16 cellular contexts compared by ENCODE assay signal in the genomic region with DNA sequence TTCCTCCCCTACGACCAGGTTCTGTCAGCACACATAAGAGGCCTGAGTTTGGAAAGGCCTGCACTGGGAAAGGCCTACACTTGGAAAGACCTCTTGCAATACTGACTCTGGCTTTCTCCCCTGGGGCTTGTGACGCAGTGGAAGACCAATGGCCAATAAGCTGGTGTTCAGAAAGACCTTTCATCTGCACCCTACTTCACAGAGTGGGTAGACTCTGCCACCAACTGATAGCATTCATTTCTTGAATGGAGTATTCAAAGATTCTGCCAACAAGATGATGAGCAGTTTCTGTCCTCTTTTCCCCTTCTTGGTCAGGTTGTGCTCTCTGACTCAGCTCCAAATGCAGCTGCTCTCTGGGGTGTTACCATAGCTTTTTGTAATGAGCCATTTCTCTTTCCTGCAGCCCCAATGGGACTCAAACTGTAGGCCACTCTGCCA. TPM values are rescaled to one million over a fixed set of nuclear protein-coding genes. Genes with fewer than 3 reads are reported as not detected.
DNase-seq lines count a peak whose midpoint lies in the region; ATAC-seq, FAIRE-seq and TF ChIP-seq lines count a peak whose summit lies in the region.
"Had no signal": no experiment of that assay in that cellular context is flagged by ENCODE, and none has a peak within 500 bp of the region (broad histone marks: within the 10 kb centered on the region; RNA-seq: fewer than 3 reads in every experiment).

No MANE protein-coding gene starts in this region.

- H3K4me3 Mint-ChIP-seq in activated CD4-positive, alpha-beta memory T cell treated with anti-CD3 and anti-CD28 coated beads for 36 hours = no peak overlapping the region
- H3K4me3 Mint-ChIP-seq: T-helper 1 cell treated with Interleukin-12 subunit alpha and Interleukin-12 subunit beta and Interleukin-4 antibody, amounts not matched to agents 30 μg/mL and 1 μg/mL, for 36 hours; type B pancreatic cell had no signal

- no peak overlapping the region for H3K27ac Mint-ChIP-seq in activated CD4-positive, alpha-beta memory T cell treated with anti-CD3 and anti-CD28 coated beads for 36 hours
- H3K27ac Mint-ChIP-seq: T-helper 1 cell treated with Interleukin-12 subunit alpha and Interleukin-12 subunit beta and Interleukin-4 antibody, amounts not matched to agents 30 μg/mL and 1 μg/mL, for 36 hours; type B pancreatic cell had no signal

- no peaks in the 10 kb centered on the region for H3K27me3 Mint-ChIP-seq in activated CD4-positive, alpha-beta memory T cell treated with anti-CD3 and anti-CD28 coated beads for 36 hours
- H3K27me3 Mint-ChIP-seq: type B pancreatic cell had no signal

- H3K4me1 ChIP-seq in psoas muscle = no peaks in the 10 kb centered on the region
- no peaks in the 10 kb centered on the region for H3K4me1 ChIP-seq in prostate gland (replicated peaks)
- H3K4me1 ChIP-seq: lower lobe of right lung had no signal

- peaks cover 10% of the 10 kb centered on the region for H3K4me1 Mint-ChIP-seq in activated CD4-positive, alpha-beta memory T cell treated with anti-CD3 and anti-CD28 coated beads for 36 hours (ENCODE audit: low read depth)

- peak; percentile 30 for FAIRE-seq in H54 (lab: Jason Lieb, UNC)
- FAIRE-seq: colon had no signal

- no peaks in the 10 kb centered on the region for H3K9me3 ChIP-seq in psoas muscle
- H3K9me3 ChIP-seq in prostate gland = no peaks in the 10 kb centered on the region
- H3K9me3 ChIP-seq: lower lobe of right lung had no signal

- H3K36me3 Mint-ChIP-seq in activated CD4-positive, alpha-beta memory T cell treated with anti-CD3 and anti-CD28 coated beads for 36 hours = no peaks in the 10 kb centered on the region
- H3K36me3 Mint-ChIP-seq: type B pancreatic cell had no signal

- H3K27me3 ChIP-seq in psoas muscle (ENCODE audit: insufficient read depth in 3 of 3, low read length in 2 of 3) (no peaks in the 10 kb centered on the region), prostate gland (replicated peaks; ENCODE audit: insufficient read depth) (no peaks in the 10 kb centered on the region)

- 53 to 59% (median 55%) methylated on average over 2 of the region's 2 CpGs for WGBS in psoas muscle, 3 donors
- 83% methylated on average over 2 of the region's 2 CpGs for whole genome bisulfite sequencing in prostate gland

- TF ChIP-seq POLR2A in H54 (IDR thresholded peaks at IDR 0.05; ENCODE audit: low read depth, low read length) = no peak
- TF ChIP-seq POLR2A in prostate gland (IDR thresholded peaks at IDR 0.05) = no peak

- no peaks in the 10 kb centered on the region for H3K9me3 Mint-ChIP-seq in activated CD4-positive, alpha-beta memory T cell treated with anti-CD3 and anti-CD28 coated beads for 36 hours
- H3K9me3 Mint-ChIP-seq: T-helper 1 cell treated with Interleukin-12 subunit alpha and Interleukin-12 subunit beta and Interleukin-4 antibody, amounts not matched to agents 30 μg/mL and 1 μg/mL, for 36 hours; type B pancreatic cell had no signal

- TF ChIP-seq CTCF in psoas muscle (IDR thresholded peaks at IDR 0.05) (no peak), prostate gland (IDR thresholded peaks at IDR 0.05) (no peak)

- ATAC-seq in psoas muscle (no peak), SK-N-SH treated with all-trans-retinoic acid at 6 μM for 48 hours (no peak)
- ATAC-seq: lower lobe of right lung had no signal

- CTCF ChIA-PET in activated CD4-positive, alpha-beta memory T cell treated with anti-CD3 and anti-CD28 coated beads for 36 hours (lab: Charles Lee) = interaction anchor here (0.6 to 1.6 kb wide), 3 partner anchors 26 to 414 kb away, joined by 3 to 4 read pairs (median 3); no protein-coding TSS in a partner anchor

- POLR2A ChIA-PET in activated CD4-positive, alpha-beta memory T cell treated with anti-CD3 and anti-CD28 coated beads for 36 hours (lab: Charles Lee) = interaction anchor here (0.9 to 1.8 kb wide), 2 partner anchors 48 to 169 kb away, joined by 3 to 4 read pairs; no protein-coding TSS in a partner anchor

- H3K36me3 ChIP-seq in psoas muscle (ENCODE audit: insufficient read depth in 1 of 2, low read depth in 1 of 2) (no peaks in the 10 kb centered on the region), prostate gland (no peaks in the 10 kb centered on the region)
- H3K36me3 ChIP-seq: lower lobe of right lung had no signal

- intact Hi-C loops in activated CD4-positive, alpha-beta memory T cell treated with anti-CD3 and anti-CD28 coated beads for 36 hours (cut with micrococcal nuclease) = loop anchor here (2.0 kb wide), 2 partner anchors 38 to 66 kb away; no protein-coding TSS in a partner anchor
- intact Hi-C loops in psoas muscle (cut with DNase I) = no loop called here
- intact Hi-C loops in prostate gland (cut with DNase I) = no loop called here

- no peak overlapping the region for H3K4me3 ChIP-seq in psoas muscle
- H3K4me3 ChIP-seq in prostate gland = no peak overlapping the region
- H3K4me3 ChIP-seq: lower lobe of right lung had no signal

- H3K27ac ChIP-seq in psoas muscle (no peak overlapping the region), prostate gland (no peak overlapping the region)
- H3K27ac ChIP-seq: 22Rv1, HL-60, lower lobe of right lung had no signal

- DNase-seq in NCI-H2107 treated with DMSO at 0.1 percent for 48 hours (lab: John Stamatoyannopoulos, UW; ENCODE audit: unreplicated experiment) (peak; percentile 32), NCI-H2107 (lab: John Stamatoyannopoulos, UW) (no peak), H54 (ENCODE audit: insufficient read length, low spot score) (no peak), myocyte (ENCODE audit: low read depth) (peak; percentile 63), psoas muscle (no peak), prostate gland (ENCODE audit: low spot score) (no peak)
- peak; percentile 44 for DNase-seq in activated CD4-positive, alpha-beta memory T cell treated with anti-CD3 and anti-CD28 coated beads for 36 hours
- DNase-seq: DMS79 treated with DMSO at 0.1 percent for 48 hours, lower lobe of right lung, NCI-H82 had no signal

TF ChIP-seq in SK-N-SH treated with all-trans-retinoic acid at 6 μM for 48 hours, 23 proteins besides CTCF, POLR2A, EP300 and RAD21:
- TF ChIP-seq CSRNP3 (CRISPR knock-in tag; IDR thresholded peaks at IDR 0.05) (no peak), CSDC2 (CRISPR knock-in tag; IDR thresholded peaks at IDR 0.05) (no peak), TCF4 (CRISPR knock-in tag; IDR thresholded peaks at IDR 0.05; ENCODE audit: borderline replicate concordance) (no peak), TSHZ2 (CRISPR knock-in tag; IDR thresholded peaks at IDR 0.05) (no peak), ISL1 (CRISPR knock-in tag; IDR thresholded peaks at IDR 0.05) (no peak), GLIS3 (CRISPR knock-in tag; IDR thresholded peaks at IDR 0.05) (no peak), RARB (CRISPR knock-in tag; IDR thresholded peaks at IDR 0.05) (no peak), ZFP3 (CRISPR knock-in tag; IDR thresholded peaks at IDR 0.05) (no peak)
- TF ChIP-seq, protein P1, sequence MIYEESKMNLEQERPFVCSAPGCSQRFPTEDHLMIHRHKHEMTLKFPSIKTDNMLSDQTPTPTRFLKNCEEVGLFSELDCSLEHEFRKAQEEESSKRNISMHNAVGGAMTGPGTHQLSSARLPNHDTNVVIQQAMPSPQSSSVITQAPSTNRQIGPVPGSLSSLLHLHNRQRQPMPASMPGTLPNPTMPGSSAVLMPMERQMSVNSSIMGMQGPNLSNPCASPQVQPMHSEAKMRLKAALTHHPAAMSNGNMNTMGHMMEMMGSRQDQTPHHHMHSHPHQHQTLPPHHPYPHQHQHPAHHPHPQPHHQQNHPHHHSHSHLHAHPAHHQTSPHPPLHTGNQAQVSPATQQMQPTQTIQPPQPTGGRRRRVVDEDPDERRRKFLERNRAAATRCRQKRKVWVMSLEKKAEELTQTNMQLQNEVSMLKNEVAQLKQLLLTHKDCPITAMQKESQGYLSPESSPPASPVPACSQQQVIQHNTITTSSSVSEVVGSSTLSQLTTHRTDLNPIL (CRISPR knock-in tag; IDR thresholded peaks at IDR 0.05; ENCODE audit: low read depth) = no peak

RNA-seq across cellular contexts. Expression of gene TIPARP, which starts 48.8 kb away (rescaled TPM):
- 10 to 100 TPM; 15.7 to 17.7 TPM for total RNA-seq in activated CD4-positive, alpha-beta memory T cell treated with anti-CD3 and anti-CD28 coated beads for 36 hours
- total RNA-seq in myocyte = 81.1 and 82.9 TPM in 2 replicates
- 13.1 TPM for polyA plus RNA-seq in myocyte (2012)
- total RNA-seq in psoas muscle = 10 to 100 TPM; 10.5 to 18.1 (median 16.0) TPM
- 10 to 100 TPM in 2 of 3 donors, 1 to 10 TPM in 1; 9.4 to 22.3 (median 11.2) TPM for polyA plus RNA-seq in psoas muscle
- 10 to 100 TPM; 31.9 to 52.0 TPM for total RNA-seq in prostate gland

Comparison
In these comparisons a context has a peak if more than half of its experiments do, and no peak if none do; other contexts are left out.
1. DNase-seq: peak in NCI-H2107 treated with DMSO at 0.1 percent for 48 hours (single experiment), activated CD4-positive, alpha-beta memory T cell treated with anti-CD3 and anti-CD28 coated beads for 36 hours (single experiment) and myocyte (single experiment); none in NCI-H2107 (single experiment), H54 (single experiment), psoas muscle (0 of 2) and prostate gland (single experiment).